Comparison of ENCODE assay signal across 1 cellular context in the genomic region with DNA sequence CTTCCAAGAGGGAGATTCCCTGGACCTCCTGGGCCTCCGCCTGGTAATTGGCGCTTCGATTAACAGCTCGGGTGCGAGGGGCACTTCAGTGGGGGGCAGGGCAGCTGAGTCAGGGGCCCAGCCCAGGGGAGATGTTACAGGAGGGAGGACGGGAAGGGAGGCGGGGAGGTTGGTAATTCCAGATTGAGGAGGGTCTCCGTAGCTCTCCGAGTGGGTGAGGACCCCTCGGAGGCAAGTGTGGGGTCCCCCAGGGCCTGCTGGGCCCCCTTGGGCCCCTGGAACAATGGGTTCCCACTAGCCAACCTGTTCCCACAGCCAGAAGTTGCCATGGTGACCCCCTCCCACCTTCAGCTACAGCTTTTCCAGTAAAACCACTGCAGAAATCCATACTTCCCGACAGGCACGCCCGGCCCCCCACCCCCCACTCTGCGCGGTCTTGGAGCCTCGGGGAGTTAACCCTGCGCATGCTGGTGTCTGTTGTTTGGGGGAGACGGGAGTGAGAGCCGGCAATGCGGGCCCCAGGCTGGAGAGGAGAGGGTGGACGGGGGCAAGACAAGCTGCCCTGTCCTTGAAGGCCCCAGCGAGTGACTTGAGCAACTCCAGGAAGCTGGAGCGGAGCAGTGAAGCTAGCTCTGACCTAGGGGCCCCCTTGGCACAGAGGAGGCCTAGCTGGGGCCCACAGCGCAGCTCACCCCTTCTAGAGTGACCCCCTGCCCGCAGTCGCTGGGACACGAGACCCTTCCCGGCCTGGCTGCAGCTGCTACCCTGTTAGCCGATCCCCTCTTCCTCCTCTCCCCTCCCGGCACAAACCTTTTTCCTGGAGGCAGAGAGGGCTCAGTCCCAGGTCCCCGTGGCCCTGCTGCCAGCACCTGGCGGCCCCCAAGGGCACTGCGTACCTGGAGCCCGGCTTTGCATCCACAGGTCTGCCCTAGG.
TF ChIP-seq lines count a peak whose summit lies in the region.

No MANE protein-coding gene starts in this region.

TF ChIP-seq in SK-N-SH, 30 proteins besides CTCF, POLR2A, EP300 and RAD21 (continued from another document):
- TF ChIP-seq, protein P1, sequence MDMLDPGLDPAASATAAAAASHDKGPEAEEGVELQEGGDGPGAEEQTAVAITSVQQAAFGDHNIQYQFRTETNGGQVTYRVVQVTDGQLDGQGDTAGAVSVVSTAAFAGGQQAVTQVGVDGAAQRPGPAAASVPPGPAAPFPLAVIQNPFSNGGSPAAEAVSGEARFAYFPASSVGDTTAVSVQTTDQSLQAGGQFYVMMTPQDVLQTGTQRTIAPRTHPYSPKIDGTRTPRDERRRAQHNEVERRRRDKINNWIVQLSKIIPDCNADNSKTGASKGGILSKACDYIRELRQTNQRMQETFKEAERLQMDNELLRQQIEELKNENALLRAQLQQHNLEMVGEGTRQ (IDR thresholded peaks at IDR 0.05; ENCODE audit: borderline replicate concordance, low read depth, low read length) = no peak
- TF ChIP-seq FOXM1 (IDR thresholded peaks at IDR 0.05; ENCODE audit: low read depth) (no peak), MEF2A (IDR thresholded peaks at IDR 0.05; ENCODE audit: borderline replicate concordance, low read depth) (no peak), GABPA (IDR thresholded peaks at IDR 0.05; ENCODE audit: low read depth) (no peak), POLR2AphosphoS5 (IDR thresholded peaks at IDR 0.05; ENCODE audit: low read depth, low read length) (no peak), SMC3 (IDR thresholded peaks at IDR 0.05; ENCODE audit: low read depth, low read length) (no peak), EZH2phosphoT487 (IDR thresholded peaks at IDR 0.05; ENCODE audit: borderline replicate concordance, low read depth) (no peak), RCOR1 (IDR thresholded peaks at IDR 0.05; ENCODE audit: low read length) (0 out of 2 replicates have a peak, but pooled peaks have one; percentile 8), MXI1 (IDR thresholded peaks at IDR 0.05; ENCODE audit: low read depth, low read length) (peak; percentile 81), RFX5 (IDR thresholded peaks at IDR 0.05; ENCODE audit: low read length) (no peak), TCF12 (IDR thresholded peaks at IDR 0.05) (no peak), ELF1 (IDR thresholded peaks at IDR 0.05) (no peak), YY1 (IDR thresholded peaks at IDR 0.05; ENCODE audit: low read depth) (no peak), NRF1 (IDR thresholded peaks at IDR 0.05; ENCODE audit: low read depth, low read length) (no peak), SIN3A (IDR thresholded peaks at IDR 0.05; ENCODE audit: borderline replicate concordance, low read depth, low read length) (no peak), JUND (IDR thresholded peaks at IDR 0.05) (no peak), CHD2 (IDR thresholded peaks at IDR 0.05; ENCODE audit: low read length, partially characterized antibody) (peak; percentile 83), RXRA (IDR thresholded peaks at IDR 0.05; ENCODE audit: borderline replicate concordance, low read depth) (no peak), TAF1 (IDR thresholded peaks at IDR 0.05; ENCODE audit: borderline replicate concordance, low read depth, low read length) (no peak)
- TF ChIP-seq, protein P2, sequence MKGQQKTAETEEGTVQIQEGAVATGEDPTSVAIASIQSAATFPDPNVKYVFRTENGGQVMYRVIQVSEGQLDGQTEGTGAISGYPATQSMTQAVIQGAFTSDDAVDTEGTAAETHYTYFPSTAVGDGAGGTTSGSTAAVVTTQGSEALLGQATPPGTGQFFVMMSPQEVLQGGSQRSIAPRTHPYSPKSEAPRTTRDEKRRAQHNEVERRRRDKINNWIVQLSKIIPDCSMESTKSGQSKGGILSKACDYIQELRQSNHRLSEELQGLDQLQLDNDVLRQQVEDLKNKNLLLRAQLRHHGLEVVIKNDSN (IDR thresholded peaks at IDR 0.05; ENCODE audit: borderline replicate concordance, low read depth) = peak; percentile 14; the same call in 1 of the 2 replicates
- TF ChIP-seq, protein P3, sequence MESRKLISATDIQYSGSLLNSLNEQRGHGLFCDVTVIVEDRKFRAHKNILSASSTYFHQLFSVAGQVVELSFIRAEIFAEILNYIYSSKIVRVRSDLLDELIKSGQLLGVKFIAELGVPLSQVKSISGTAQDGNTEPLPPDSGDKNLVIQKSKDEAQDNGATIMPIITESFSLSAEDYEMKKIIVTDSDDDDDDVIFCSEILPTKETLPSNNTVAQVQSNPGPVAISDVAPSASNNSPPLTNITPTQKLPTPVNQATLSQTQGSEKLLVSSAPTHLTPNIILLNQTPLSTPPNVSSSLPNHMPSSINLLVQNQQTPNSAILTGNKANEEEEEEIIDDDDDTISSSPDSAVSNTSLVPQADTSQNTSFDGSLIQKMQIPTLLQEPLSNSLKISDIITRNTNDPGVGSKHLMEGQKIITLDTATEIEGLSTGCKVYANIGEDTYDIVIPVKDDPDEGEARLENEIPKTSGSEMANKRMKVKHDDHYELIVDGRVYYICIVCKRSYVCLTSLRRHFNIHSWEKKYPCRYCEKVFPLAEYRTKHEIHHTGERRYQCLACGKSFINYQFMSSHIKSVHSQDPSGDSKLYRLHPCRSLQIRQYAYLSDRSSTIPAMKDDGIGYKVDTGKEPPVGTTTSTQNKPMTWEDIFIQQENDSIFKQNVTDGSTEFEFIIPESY (IDR thresholded peaks at IDR 0.05; ENCODE audit: borderline replicate concordance, low read depth) = no peak
- TF ChIP-seq, protein P4, sequence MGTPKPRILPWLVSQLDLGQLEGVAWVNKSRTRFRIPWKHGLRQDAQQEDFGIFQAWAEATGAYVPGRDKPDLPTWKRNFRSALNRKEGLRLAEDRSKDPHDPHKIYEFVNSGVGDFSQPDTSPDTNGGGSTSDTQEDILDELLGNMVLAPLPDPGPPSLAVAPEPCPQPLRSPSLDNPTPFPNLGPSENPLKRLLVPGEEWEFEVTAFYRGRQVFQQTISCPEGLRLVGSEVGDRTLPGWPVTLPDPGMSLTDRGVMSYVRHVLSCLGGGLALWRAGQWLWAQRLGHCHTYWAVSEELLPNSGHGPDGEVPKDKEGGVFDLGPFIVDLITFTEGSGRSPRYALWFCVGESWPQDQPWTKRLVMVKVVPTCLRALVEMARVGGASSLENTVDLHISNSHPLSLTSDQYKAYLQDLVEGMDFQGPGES (IDR thresholded peaks at IDR 0.05; ENCODE audit: low read depth, low read length) = no peak
